ENCODE assay signal across 10 cellular contexts in the genomic region with DNA sequence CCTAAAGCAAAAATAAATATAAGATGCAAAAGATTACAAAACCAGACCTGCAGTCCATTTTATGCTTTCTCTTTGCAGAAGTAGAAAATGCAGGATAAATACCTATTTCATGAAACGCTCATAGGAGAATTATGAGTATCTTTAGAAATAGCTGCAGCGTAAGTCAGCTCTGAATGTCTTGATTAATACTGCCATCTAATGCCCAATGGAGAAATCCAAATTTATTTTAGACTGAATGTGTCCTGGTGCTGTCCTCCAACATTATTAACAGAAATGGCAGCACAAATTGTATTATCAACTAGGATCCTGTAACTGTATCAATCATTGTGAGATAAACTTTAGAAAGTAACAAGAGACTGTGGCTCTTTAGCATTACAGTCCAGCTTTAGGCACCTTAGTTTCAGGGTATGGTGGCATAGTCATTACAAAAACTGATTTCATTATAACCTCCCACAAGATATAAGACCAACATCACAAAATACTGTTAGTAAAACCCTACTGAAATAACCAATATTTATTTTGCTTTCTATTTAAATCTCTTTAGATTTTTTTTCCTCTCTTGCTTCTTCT.
DNase-seq lines count a peak whose midpoint lies in the region; ATAC-seq, FAIRE-seq and TF ChIP-seq lines count a peak whose summit lies in the region.
"Had no signal": no experiment of that assay in that cellular context is flagged by ENCODE, and none has a peak within 500 bp of the region (broad histone marks: within the 10 kb centered on the region; RNA-seq: fewer than 3 reads in every experiment).

No MANE protein-coding gene starts in this region.

- H3K4me3 ChIP-seq in SK-N-SH (ENCODE audit: low read depth in 2 of 2, low read length in 1 of 2), result no peak overlapping the region
- H3K4me3 ChIP-seq: adrenal gland had no signal

- H4K20me1 ChIP-seq in SK-N-SH (ENCODE audit: insufficient read depth), result no peaks in the 10 kb centered on the region

- TF ChIP-seq RAD21 in SK-N-SH (IDR thresholded peaks at IDR 0.05; ENCODE audit: low read length), result peak; percentile 94

- no peaks in the 10 kb centered on the region for H3K36me3 ChIP-seq in SK-N-SH (replicated peaks in 1 of 2; ENCODE audit: control insufficient read depth in 1 of 2, insufficient read depth in 2 of 2, low read length in 1 of 2)
- H3K36me3 ChIP-seq: adrenal gland had no signal

- peak; percentile 36 for ATAC-seq in left ventricle myocardium superior
- no peak for ATAC-seq in GM21423 (IDR thresholded peaks at IDR 0.05; ENCODE audit: unreplicated experiment)
- ATAC-seq in HG02840 (IDR thresholded peaks at IDR 0.05; ENCODE audit: low FRiP score, unreplicated experiment), result no peak

- no peaks in the 10 kb centered on the region for H3K9me2 ChIP-seq in SK-N-SH

- H3K27ac ChIP-seq in SK-N-SH (ENCODE audit: low read depth in 2 of 2, low read length in 1 of 2), result peak overlapping the region in 1 of 2 experiments; percentile 67; a peak in 1 of 4 replicates
- H3K27ac ChIP-seq: adrenal gland had no signal

- no peaks in the 10 kb centered on the region for H3K79me2 ChIP-seq in SK-N-SH (ENCODE audit: insufficient read depth)

- H3K9ac ChIP-seq in SK-N-SH, result no peak overlapping the region

- H3K27me3 ChIP-seq in SK-N-SH (ENCODE audit: insufficient read depth), result no peaks in the 10 kb centered on the region
- H3K27me3 ChIP-seq: adrenal gland had no signal

- no peak overlapping the region for H2AFZ ChIP-seq in SK-N-SH (ENCODE audit: low read depth)

- H3F3A ChIP-seq in SK-N-SH (replicated peaks; ENCODE audit: insufficient read depth), result peaks cover 3% of the 10 kb centered on the region

- CTCF ChIA-PET in SK-N-SH (lab: Yijun Ruan, JAX), result interaction anchor here (0.5 to 5.6 kb wide), 52 partner anchors 8 to 1501 kb away, joined by 3 to 79 read pairs (median 4); no protein-coding TSS in a partner anchor

- no peaks in the 10 kb centered on the region for H3K9me3 ChIP-seq in SK-N-SH
- H3K9me3 ChIP-seq: adrenal gland had no signal

- TF ChIP-seq CTCF in SK-N-SH (IDR thresholded peaks at IDR 0.05), result peak; percentile 68

- no peak overlapping the region for H3K4me2 ChIP-seq in SK-N-SH

- peak; percentile 81 for FAIRE-seq in A204.1 (lab: Jason Lieb, UNC)

- intact Hi-C loops in left ventricle myocardium superior (cut with micrococcal nuclease), result loop anchor here (2.0 kb wide), 1 partner anchor 49 kb away; no protein-coding TSS in a partner anchor

- no peak for TF ChIP-seq EP300 in SK-N-SH (IDR thresholded peaks at IDR 0.05; ENCODE audit: borderline replicate concordance in 1 of 2, low read depth in 1 of 2, low read length in 1 of 2)

- POLR2A ChIA-PET in SK-N-SH (lab: Yijun Ruan, JAX), result interaction anchor here (1.0 kb wide), 1 partner anchor 162 kb away, joined by 3 read pairs; the partner anchor contains the start of gene MIR17HG

- 12% methylated on average over 2 of the region's 2 CpGs for WGBS in SK-N-SH (ENCODE audit: low lambda C conversion rate)

- H3K4me1 ChIP-seq in SK-N-SH (ENCODE audit: control insufficient read depth in 1 of 2, insufficient read depth in 2 of 2, low read depth in 1 of 2, low read length in 1 of 2), result peaks cover 0 to 12% of the 10 kb centered on the region in 2 experiments; a peak in 2 of 4 replicates
- H3K4me1 ChIP-seq: adrenal gland had no signal

- DNase-seq in HPDE6-E6E7 (ENCODE audit: extremely low spot score) (peak; percentile 32), SK-N-SH (peak; percentile 39), left ventricle myocardium superior (no peak), NCI-H128 (lab: John Stamatoyannopoulos, UW; ENCODE audit: unreplicated experiment) (no peak), DMS79 treated with DMSO at 0.1 percent for 48 hours (lab: John Stamatoyannopoulos, UW) (no peak)
- DNase-seq: adrenal gland; stimulated activated CD8-positive, alpha-beta memory T cell treated with anti-CD3 and anti-CD28 coated beads, Interleukin-4, amount 100 ng/mL, for 48 hours had no signal

TF ChIP-seq in SK-N-SH, 30 proteins besides CTCF, POLR2A, EP300 and RAD21:
- TF ChIP-seq CHD2 (IDR thresholded peaks at IDR 0.05; ENCODE audit: low read length, partially characterized antibody), result peak; percentile 41
- no peak for TF ChIP-seq NFIC (IDR thresholded peaks at IDR 0.05; ENCODE audit: borderline replicate concordance)
- TF ChIP-seq RXRA (IDR thresholded peaks at IDR 0.05; ENCODE audit: borderline replicate concordance, low read depth), result no peak
- TF ChIP-seq SMC3 (IDR thresholded peaks at IDR 0.05; ENCODE audit: low read depth, low read length), result peak; percentile 75
- TF ChIP-seq, protein P1, sequence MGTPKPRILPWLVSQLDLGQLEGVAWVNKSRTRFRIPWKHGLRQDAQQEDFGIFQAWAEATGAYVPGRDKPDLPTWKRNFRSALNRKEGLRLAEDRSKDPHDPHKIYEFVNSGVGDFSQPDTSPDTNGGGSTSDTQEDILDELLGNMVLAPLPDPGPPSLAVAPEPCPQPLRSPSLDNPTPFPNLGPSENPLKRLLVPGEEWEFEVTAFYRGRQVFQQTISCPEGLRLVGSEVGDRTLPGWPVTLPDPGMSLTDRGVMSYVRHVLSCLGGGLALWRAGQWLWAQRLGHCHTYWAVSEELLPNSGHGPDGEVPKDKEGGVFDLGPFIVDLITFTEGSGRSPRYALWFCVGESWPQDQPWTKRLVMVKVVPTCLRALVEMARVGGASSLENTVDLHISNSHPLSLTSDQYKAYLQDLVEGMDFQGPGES (IDR thresholded peaks at IDR 0.05; ENCODE audit: low read depth, low read length), result no peak

Comparison
In these comparisons a context has a peak if more than half of its experiments do, and no peak if none do; other contexts are left out.
1. DNase-seq: peak in HPDE6-E6E7 (single experiment) and SK-N-SH (single experiment); none in left ventricle myocardium superior (single experiment), NCI-H128 (single experiment) and DMS79 treated with DMSO at 0.1 percent for 48 hours (single experiment).